In genomic region chr2:43133708-43134570, GRCh38 we compare ENCODE assay signal across 1 cellular context.
TF ChIP-seq lines count a peak whose summit lies in the region.

No MANE protein-coding gene starts in this region.

TF ChIP-seq in GM12878, 131 proteins besides CTCF, POLR2A, EP300 and RAD21 (continued from another document):
- no peak for TF ChIP-seq ATF2 (IDR thresholded peaks at IDR 0.05; ENCODE audit: low read length)
- TF ChIP-seq SUZ12 (IDR thresholded peaks at IDR 0.05; ENCODE audit: unreplicated experiment), result no peak
- TF ChIP-seq, protein P1, sequence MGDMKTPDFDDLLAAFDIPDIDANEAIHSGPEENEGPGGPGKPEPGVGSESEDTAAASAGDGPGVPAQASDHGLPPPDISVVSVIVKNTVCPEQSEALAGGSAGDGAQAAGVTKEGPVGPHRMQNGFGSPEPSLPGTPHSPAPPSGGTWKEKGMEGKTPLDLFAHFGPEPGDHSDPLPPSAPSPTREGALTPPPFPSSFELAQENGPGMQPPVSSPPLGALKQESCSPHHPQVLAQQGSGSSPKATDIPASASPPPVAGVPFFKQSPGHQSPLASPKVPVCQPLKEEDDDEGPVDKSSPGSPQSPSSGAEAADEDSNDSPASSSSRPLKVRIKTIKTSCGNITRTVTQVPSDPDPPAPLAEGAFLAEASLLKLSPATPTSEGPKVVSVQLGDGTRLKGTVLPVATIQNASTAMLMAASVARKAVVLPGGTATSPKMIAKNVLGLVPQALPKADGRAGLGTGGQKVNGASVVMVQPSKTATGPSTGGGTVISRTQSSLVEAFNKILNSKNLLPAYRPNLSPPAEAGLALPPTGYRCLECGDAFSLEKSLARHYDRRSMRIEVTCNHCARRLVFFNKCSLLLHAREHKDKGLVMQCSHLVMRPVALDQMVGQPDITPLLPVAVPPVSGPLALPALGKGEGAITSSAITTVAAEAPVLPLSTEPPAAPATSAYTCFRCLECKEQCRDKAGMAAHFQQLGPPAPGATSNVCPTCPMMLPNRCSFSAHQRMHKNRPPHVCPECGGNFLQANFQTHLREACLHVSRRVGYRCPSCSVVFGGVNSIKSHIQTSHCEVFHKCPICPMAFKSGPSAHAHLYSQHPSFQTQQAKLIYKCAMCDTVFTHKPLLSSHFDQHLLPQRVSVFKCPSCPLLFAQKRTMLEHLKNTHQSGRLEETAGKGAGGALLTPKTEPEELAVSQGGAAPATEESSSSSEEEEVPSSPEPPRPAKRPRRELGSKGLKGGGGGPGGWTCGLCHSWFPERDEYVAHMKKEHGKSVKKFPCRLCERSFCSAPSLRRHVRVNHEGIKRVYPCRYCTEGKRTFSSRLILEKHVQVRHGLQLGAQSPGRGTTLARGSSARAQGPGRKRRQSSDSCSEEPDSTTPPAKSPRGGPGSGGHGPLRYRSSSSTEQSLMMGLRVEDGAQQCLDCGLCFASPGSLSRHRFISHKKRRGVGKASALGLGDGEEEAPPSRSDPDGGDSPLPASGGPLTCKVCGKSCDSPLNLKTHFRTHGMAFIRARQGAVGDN (IDR thresholded peaks at IDR 0.05), result peak; percentile 93
- TF ChIP-seq CREM (IDR thresholded peaks at IDR 0.05; ENCODE audit: low read depth), result peak; percentile 72
- no peak for TF ChIP-seq TAF1 (IDR thresholded peaks at IDR 0.05; ENCODE audit: borderline replicate concordance, low read depth, low read length)
- TF ChIP-seq, protein P2, sequence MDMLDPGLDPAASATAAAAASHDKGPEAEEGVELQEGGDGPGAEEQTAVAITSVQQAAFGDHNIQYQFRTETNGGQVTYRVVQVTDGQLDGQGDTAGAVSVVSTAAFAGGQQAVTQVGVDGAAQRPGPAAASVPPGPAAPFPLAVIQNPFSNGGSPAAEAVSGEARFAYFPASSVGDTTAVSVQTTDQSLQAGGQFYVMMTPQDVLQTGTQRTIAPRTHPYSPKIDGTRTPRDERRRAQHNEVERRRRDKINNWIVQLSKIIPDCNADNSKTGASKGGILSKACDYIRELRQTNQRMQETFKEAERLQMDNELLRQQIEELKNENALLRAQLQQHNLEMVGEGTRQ (IDR thresholded peaks at IDR 0.05; ENCODE audit: borderline replicate concordance, low read depth, low read length), result no peak
- no peak for TF ChIP-seq HDGF (IDR thresholded peaks at IDR 0.05)
- TF ChIP-seq SMC3 (IDR thresholded peaks at IDR 0.05; ENCODE audit: borderline replicate concordance, low read length), result no peak
- peak; percentile 67; the same call in 1 of the 2 replicates for TF ChIP-seq CREB1 (IDR thresholded peaks at IDR 0.05; ENCODE audit: low read depth)
- TF ChIP-seq CBFB (IDR thresholded peaks at IDR 0.05; ENCODE audit: low read depth), result peak; percentile 57; the same call in 1 of the 2 replicates
- TF ChIP-seq, protein P3, sequence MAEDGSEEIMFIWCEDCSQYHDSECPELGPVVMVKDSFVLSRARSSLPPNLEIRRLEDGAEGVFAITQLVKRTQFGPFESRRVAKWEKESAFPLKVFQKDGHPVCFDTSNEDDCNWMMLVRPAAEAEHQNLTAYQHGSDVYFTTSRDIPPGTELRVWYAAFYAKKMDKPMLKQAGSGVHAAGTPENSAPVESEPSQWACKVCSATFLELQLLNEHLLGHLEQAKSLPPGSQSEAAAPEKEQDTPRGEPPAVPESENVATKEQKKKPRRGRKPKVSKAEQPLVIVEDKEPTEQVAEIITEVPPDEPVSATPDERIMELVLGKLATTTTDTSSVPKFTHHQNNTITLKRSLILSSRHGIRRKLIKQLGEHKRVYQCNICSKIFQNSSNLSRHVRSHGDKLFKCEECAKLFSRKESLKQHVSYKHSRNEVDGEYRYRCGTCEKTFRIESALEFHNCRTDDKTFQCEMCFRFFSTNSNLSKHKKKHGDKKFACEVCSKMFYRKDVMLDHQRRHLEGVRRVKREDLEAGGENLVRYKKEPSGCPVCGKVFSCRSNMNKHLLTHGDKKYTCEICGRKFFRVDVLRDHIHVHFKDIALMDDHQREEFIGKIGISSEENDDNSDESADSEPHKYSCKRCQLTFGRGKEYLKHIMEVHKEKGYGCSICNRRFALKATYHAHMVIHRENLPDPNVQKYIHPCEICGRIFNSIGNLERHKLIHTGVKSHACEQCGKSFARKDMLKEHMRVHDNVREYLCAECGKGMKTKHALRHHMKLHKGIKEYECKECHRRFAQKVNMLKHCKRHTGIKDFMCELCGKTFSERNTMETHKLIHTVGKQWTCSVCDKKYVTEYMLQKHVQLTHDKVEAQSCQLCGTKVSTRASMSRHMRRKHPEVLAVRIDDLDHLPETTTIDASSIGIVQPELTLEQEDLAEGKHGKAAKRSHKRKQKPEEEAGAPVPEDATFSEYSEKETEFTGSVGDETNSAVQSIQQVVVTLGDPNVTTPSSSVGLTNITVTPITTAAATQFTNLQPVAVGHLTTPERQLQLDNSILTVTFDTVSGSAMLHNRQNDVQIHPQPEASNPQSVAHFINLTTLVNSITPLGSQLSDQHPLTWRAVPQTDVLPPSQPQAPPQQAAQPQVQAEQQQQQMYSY (CRISPR knock-in tag; IDR thresholded peaks at IDR 0.05), result no peak
- no peak for TF ChIP-seq SREBF1 (IDR thresholded peaks at IDR 0.05; ENCODE audit: low read length)
- peak; percentile 77 for TF ChIP-seq RUNX3 (IDR thresholded peaks at IDR 0.05; ENCODE audit: low read length)
- TF ChIP-seq YBX1 (IDR thresholded peaks at IDR 0.05), result no peak
- no peak for TF ChIP-seq GABPA (IDR thresholded peaks at IDR 0.05; ENCODE audit: low read depth)
- TF ChIP-seq TCF12 (IDR thresholded peaks at IDR 0.05; ENCODE audit: low read depth, low read length), result no peak
- no peak for TF ChIP-seq TCF3 (IDR thresholded peaks at IDR 0.05; ENCODE audit: borderline replicate concordance, insufficient read depth, low read depth, low read length)
- TF ChIP-seq MTA2 (IDR thresholded peaks at IDR 0.05; ENCODE audit: low read depth), result peak; percentile 28; the same call in 1 of the 2 replicates
- peak; percentile 37; the same call in 1 of the 2 replicates for TF ChIP-seq IKZF1 (conservative IDR thresholded peaks at IDR 0.05)
- TF ChIP-seq SP1 (IDR thresholded peaks at IDR 0.05; ENCODE audit: low read depth, low read length), result no peak
- TF ChIP-seq SREBF2 (IDR thresholded peaks at IDR 0.05; ENCODE audit: low read length), result no peak
- peak; percentile 37; the same call in 1 of the 2 replicates for TF ChIP-seq SPI1 (IDR thresholded peaks at IDR 0.05; ENCODE audit: borderline replicate concordance, insufficient read depth, low read depth, low read length)
